In the genomic region with DNA sequence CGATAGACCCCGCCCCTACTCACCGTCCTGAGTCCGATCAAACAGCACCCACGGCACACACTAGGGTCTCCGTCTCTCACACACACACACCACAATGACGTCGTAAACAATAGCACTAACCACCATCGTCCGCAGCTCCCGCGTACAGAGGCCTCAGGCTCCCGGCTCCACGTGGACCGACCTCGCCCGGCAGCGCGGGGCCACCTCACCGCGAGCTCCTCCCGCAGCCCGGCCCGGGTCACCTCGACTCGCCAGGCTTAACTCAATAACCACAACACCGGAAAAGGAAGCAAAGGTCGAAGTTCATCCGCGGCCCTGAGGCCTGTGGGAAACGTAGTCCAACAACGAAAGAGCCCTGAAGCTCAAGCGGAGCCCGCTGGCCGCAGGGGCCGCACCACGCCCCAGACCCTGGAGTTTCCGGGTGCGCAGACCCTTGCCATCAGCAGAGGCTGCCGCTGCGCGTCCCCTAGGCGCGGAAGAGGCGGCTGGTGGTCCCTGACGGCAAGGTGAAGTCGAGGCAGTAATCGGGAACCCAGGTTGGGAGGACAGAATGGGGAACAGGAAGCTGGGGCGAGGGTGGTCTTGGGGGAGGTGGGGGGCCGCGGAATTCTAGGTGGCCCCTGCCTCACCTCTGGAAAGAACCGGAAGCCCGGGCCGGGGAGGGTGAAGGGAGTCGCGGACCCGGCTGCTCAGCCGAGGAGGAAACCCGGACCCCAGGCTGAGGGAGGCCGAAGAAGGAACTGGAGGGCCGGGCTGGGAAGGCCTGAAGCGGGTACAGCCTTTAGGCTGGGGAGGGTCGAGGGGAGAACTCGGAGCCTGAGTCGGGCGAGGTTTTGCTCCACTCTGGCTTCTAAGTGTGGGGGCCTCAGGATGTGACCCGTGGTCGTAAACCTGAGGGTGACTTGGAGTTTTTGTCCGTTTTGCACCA, we compare ENCODE assay signal across 8 cellular contexts.
DNase-seq lines count a peak whose midpoint lies in the region; ATAC-seq and TF ChIP-seq lines count a peak whose summit lies in the region.

A gene (minus strand): TSS at position 273 of the 928 bp plus-strand sequence. CDS start 946 bp downstream, outside the sequence.

- ATAC-seq in GM18505 (IDR thresholded peaks at IDR 0.05; ENCODE audit: unreplicated experiment) (peak; percentile 86), HG02973 (IDR thresholded peaks at IDR 0.05; ENCODE audit: unreplicated experiment) (peak; percentile 80)

- H3K4me3 ChIP-seq in astrocyte of the cerebellum (ENCODE audit: low read depth, low read length) = peak within 1 kb of the TSS; percentile 95

- H3K4me3 Mint-ChIP-seq in T-helper 2 cell treated with Interferon-gamma antibody and Interleukin-4, amounts not matched to agents 5 μg/mL and 100 μg/mL, for 36 hours = peak within 1 kb of the TSS; percentile 98

- peaks cover 31% of the 10 kb centered on the region for H3K9me3 Mint-ChIP-seq in T-helper 2 cell treated with Interferon-gamma antibody and Interleukin-4, amounts not matched to agents 5 μg/mL and 100 μg/mL, for 36 hours

- in situ Hi-C loops in astrocyte of the cerebellum (cut with HindIII; ENCODE audit: low sequenced_read_pairs) = no loop called here

- peak within 1 kb of the TSS; percentile 99 for H3K27ac Mint-ChIP-seq in T-helper 2 cell treated with Interferon-gamma antibody and Interleukin-4, amounts not matched to agents 5 μg/mL and 100 μg/mL, for 36 hours

- peaks cover 24% of the 10 kb centered on the region for H3K4me1 Mint-ChIP-seq in T-helper 2 cell treated with Interferon-gamma antibody and Interleukin-4, amounts not matched to agents 5 μg/mL and 100 μg/mL, for 36 hours (ENCODE audit: low read depth)

- DNase-seq in NCI-H2029 (lab: John Stamatoyannopoulos, UW) (peak; percentile 89), astrocyte of the cerebellum (ENCODE audit: low read depth) (peak; percentile 66), hippocampal formation (lab: John Stamatoyannopoulos, UW) (peak; percentile 83 to 86), retina (peak; percentile 98), LoVo (ENCODE audit: low spot score) (no peak)
- DNase-seq in T-helper 2 cell treated with Interferon-gamma antibody and Interleukin-4, amounts not matched to agents 5 μg/mL and 100 μg/mL, for 36 hours (ENCODE audit: low spot score) = peak; percentile 90

- peaks cover 76% of the 10 kb centered on the region for H3K36me3 Mint-ChIP-seq in T-helper 2 cell treated with Interferon-gamma antibody and Interleukin-4, amounts not matched to agents 5 μg/mL and 100 μg/mL, for 36 hours (ENCODE audit: low read depth)

- no peaks in the 10 kb centered on the region for H3K27me3 Mint-ChIP-seq in T-helper 2 cell treated with Interferon-gamma antibody and Interleukin-4, amounts not matched to agents 5 μg/mL and 100 μg/mL, for 36 hours (ENCODE audit: low read depth)

- TF ChIP-seq POLR2A in GM18505 (IDR thresholded peaks at IDR 0.05; ENCODE audit: borderline replicate concordance, extremely low read depth, insufficient read depth, insufficient read length) = peak; percentile 85

- TF ChIP-seq CTCF in astrocyte of the cerebellum (IDR thresholded peaks at IDR 0.05; ENCODE audit: low read depth, low read length, missing control alignments) = no peak
